14 cellular contexts compared by ENCODE assay signal in genomic region chr18:53458266-53458665, GRCh38.
DNase-seq lines count a peak whose midpoint lies in the region; ATAC-seq and TF ChIP-seq lines count a peak whose summit lies in the region.
"Had no signal": no experiment of that assay in that cellular context is flagged by ENCODE, and none has a peak within 500 bp of the region (broad histone marks: within the 10 kb centered on the region; RNA-seq: fewer than 3 reads in every experiment).

No MANE protein-coding gene starts in this region.

- H3K27ac ChIP-seq in right atrium auricular region (peak overlapping the region in 1 of 2 donors; percentile 18), HUES64 (ENCODE audit: low read depth, low read length) (peak overlapping the region; percentile 91; the same call in 1 of the 2 replicates)

- H3K4me3 ChIP-seq in right atrium auricular region (no peak overlapping the region), HUES64 (ENCODE audit: low read length) (no peak overlapping the region)
- H3K4me3 ChIP-seq: MG63 had no signal

- TF ChIP-seq CTCF in right atrium auricular region (IDR thresholded peaks at IDR 0.05) (no peak), GM20000 (IDR thresholded peaks at IDR 0.05; ENCODE audit: extremely low read depth, missing control alignments) (no peak)

- peaks cover 0 to 9% of the 10 kb centered on the region in 2 donors for H3K4me1 ChIP-seq in right atrium auricular region
- peaks cover 28% of the 10 kb centered on the region for H3K4me1 ChIP-seq in HUES64 (ENCODE audit: insufficient read depth, low read length)

- H3K9ac ChIP-seq in HUES64 (ENCODE audit: low read depth, low read length), result no peak overlapping the region

- intact Hi-C loops in Right ventricle myocardium superior (cut with DNase I), result no loop called here

- DNase-seq in Right ventricle myocardium superior (no peak), right atrium auricular region (ENCODE audit: low spot score) (no peak), astrocyte of the hippocampus (ENCODE audit: low read depth, low spot score) (peak; percentile 39), renal cortical epithelial cell (ENCODE audit: low read depth) (peak; percentile 16), GM20000 (ENCODE audit: low spot score) (no peak)
- DNase-seq: CD4-positive, CD25-positive, alpha-beta regulatory T cell; DMS79 treated with DMSO at 0.1 percent for 48 hours; GOT3; NCI-H1105; NCI-H1930; NK-92 treated with Interleukin-12 subunit alpha and Interleukin-12 subunit beta, amount 100 ng/mL, for 24 hours had no signal

- H3K9me3 ChIP-seq in right atrium auricular region, result no peaks in the 10 kb centered on the region
- H3K9me3 ChIP-seq in HUES64 (ENCODE audit: insufficient read depth, low read depth, low read length), result no peaks in the 10 kb centered on the region
- H3K9me3 ChIP-seq: MG63 had no signal

- H3K36me3 ChIP-seq in right atrium auricular region (no peaks in the 10 kb centered on the region), HUES64 (ENCODE audit: insufficient read depth, low read length) (no peaks in the 10 kb centered on the region)
- H3K36me3 ChIP-seq: MG63 had no signal

- H3K27me3 ChIP-seq in right atrium auricular region (no peaks in the 10 kb centered on the region), HUES64 (ENCODE audit: insufficient read depth, low read length) (no peaks in the 10 kb centered on the region)
- H3K27me3 ChIP-seq: MG63 had no signal

- ATAC-seq in Right ventricle myocardium superior (ENCODE audit: poor library complexity), result peak; percentile 63
- ATAC-seq in GM21723 (IDR thresholded peaks at IDR 0.05; ENCODE audit: unreplicated experiment), result no peak

Comparison
In these comparisons a context has a peak if more than half of its experiments do, and no peak if none do; other contexts are left out.
1. DNase-seq: peak in astrocyte of the hippocampus (single experiment) and renal cortical epithelial cell (single experiment); none in Right ventricle myocardium superior (single experiment), right atrium auricular region (single experiment) and GM20000 (single experiment).